1 cellular context compared by ENCODE assay signal in the genomic region with DNA sequence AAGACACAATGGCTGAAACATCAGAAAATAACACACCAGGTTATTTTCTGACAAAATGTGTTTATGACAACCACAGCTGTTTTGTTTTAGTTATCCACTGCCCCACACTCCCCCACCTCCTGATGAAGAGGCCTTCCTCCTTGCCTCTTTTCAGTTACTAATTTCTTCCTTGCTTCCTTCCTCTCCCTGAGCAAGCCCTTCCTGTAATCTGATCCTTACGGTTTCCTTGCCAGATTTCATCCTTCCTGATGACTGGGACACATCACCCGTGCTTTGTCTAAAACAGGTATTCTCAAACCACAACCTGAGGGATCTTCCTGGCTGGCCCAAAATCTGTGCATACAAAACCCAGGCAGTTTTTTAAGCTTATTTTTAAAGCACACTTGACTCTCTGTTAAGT.
TF ChIP-seq lines count a peak whose summit lies in the region.

No MANE protein-coding gene starts in this region.

TF ChIP-seq in H1, 55 proteins besides CTCF, POLR2A, EP300 and RAD21 (continued from another document):
- TF ChIP-seq SRF (IDR thresholded peaks at IDR 0.05; ENCODE audit: low read depth, low read length) (no peak), KDM1A (IDR thresholded peaks at IDR 0.05; ENCODE audit: borderline replicate concordance, low read length) (no peak), PHF8 (conservative IDR thresholded peaks at IDR 0.05; ENCODE audit: low read depth, low read length) (no peak), CREB1 (IDR thresholded peaks at IDR 0.05) (no peak), TEAD4 (IDR thresholded peaks at IDR 0.05; ENCODE audit: low read depth, low read length) (no peak), TAF1 (IDR thresholded peaks at IDR 0.05; ENCODE audit: low read depth, low read length) (no peak), MAFK (IDR thresholded peaks at IDR 0.05; ENCODE audit: low read depth, low read length) (no peak), SIRT6 (IDR thresholded peaks at IDR 0.05; ENCODE audit: low read length) (no peak), TBP (IDR thresholded peaks at IDR 0.05; ENCODE audit: low read depth, low read length) (no peak), BRCA1 (IDR thresholded peaks at IDR 0.05; ENCODE audit: low read depth, low read length) (no peak), CHD2 (IDR thresholded peaks at IDR 0.05; ENCODE audit: low read length) (no peak)
- TF ChIP-seq, protein P1, sequence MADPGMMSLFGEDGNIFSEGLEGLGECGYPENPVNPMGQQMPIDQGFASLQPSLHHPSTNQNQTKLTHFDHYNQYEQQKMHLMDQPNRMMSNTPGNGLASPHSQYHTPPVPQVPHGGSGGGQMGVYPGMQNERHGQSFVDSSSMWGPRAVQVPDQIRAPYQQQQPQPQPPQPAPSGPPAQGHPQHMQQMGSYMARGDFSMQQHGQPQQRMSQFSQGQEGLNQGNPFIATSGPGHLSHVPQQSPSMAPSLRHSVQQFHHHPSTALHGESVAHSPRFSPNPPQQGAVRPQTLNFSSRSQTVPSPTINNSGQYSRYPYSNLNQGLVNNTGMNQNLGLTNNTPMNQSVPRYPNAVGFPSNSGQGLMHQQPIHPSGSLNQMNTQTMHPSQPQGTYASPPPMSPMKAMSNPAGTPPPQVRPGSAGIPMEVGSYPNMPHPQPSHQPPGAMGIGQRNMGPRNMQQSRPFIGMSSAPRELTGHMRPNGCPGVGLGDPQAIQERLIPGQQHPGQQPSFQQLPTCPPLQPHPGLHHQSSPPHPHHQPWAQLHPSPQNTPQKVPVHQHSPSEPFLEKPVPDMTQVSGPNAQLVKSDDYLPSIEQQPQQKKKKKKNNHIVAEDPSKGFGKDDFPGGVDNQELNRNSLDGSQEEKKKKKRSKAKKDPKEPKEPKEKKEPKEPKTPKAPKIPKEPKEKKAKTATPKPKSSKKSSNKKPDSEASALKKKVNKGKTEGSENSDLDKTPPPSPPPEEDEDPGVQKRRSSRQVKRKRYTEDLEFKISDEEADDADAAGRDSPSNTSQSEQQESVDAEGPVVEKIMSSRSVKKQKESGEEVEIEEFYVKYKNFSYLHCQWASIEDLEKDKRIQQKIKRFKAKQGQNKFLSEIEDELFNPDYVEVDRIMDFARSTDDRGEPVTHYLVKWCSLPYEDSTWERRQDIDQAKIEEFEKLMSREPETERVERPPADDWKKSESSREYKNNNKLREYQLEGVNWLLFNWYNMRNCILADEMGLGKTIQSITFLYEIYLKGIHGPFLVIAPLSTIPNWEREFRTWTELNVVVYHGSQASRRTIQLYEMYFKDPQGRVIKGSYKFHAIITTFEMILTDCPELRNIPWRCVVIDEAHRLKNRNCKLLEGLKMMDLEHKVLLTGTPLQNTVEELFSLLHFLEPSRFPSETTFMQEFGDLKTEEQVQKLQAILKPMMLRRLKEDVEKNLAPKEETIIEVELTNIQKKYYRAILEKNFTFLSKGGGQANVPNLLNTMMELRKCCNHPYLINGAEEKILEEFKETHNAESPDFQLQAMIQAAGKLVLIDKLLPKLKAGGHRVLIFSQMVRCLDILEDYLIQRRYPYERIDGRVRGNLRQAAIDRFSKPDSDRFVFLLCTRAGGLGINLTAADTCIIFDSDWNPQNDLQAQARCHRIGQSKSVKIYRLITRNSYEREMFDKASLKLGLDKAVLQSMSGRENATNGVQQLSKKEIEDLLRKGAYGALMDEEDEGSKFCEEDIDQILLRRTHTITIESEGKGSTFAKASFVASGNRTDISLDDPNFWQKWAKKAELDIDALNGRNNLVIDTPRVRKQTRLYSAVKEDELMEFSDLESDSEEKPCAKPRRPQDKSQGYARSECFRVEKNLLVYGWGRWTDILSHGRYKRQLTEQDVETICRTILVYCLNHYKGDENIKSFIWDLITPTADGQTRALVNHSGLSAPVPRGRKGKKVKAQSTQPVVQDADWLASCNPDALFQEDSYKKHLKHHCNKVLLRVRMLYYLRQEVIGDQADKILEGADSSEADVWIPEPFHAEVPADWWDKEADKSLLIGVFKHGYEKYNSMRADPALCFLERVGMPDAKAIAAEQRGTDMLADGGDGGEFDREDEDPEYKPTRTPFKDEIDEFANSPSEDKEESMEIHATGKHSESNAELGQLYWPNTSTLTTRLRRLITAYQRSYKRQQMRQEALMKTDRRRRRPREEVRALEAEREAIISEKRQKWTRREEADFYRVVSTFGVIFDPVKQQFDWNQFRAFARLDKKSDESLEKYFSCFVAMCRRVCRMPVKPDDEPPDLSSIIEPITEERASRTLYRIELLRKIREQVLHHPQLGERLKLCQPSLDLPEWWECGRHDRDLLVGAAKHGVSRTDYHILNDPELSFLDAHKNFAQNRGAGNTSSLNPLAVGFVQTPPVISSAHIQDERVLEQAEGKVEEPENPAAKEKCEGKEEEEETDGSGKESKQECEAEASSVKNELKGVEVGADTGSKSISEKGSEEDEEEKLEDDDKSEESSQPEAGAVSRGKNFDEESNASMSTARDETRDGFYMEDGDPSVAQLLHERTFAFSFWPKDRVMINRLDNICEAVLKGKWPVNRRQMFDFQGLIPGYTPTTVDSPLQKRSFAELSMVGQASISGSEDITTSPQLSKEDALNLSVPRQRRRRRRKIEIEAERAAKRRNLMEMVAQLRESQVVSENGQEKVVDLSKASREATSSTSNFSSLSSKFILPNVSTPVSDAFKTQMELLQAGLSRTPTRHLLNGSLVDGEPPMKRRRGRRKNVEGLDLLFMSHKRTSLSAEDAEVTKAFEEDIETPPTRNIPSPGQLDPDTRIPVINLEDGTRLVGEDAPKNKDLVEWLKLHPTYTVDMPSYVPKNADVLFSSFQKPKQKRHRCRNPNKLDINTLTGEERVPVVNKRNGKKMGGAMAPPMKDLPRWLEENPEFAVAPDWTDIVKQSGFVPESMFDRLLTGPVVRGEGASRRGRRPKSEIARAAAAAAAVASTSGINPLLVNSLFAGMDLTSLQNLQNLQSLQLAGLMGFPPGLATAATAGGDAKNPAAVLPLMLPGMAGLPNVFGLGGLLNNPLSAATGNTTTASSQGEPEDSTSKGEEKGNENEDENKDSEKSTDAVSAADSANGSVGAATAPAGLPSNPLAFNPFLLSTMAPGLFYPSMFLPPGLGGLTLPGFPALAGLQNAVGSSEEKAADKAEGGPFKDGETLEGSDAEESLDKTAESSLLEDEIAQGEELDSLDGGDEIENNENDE (IDR thresholded peaks at IDR 0.05; ENCODE audit: insufficient replicate concordance, low read length): no peak
